ENCODE assay signal across 8 cellular contexts in genomic region chr22:32050678-32051515, GRCh38. TPM values are rescaled to one million over a fixed set of nuclear protein-coding genes. Genes with fewer than 3 reads are reported as not detected.
DNase-seq lines count a peak whose midpoint lies in the region; ATAC-seq lines count a peak whose summit lies in the region.

No MANE protein-coding gene starts in this region.

- DNase-seq in EH (ENCODE audit: low read depth) (peak; percentile 83), LoVo (ENCODE audit: low spot score) (peak; percentile 90), epidermal melanocyte (ENCODE audit: insufficient read length, low spot score) (peak; percentile 48), sciatic nerve (ENCODE audit: low spot score) (no peak)
- peak; percentile 82 for DNase-seq in activated CD4-positive, alpha-beta T cell treated with anti-CD3 and anti-CD28 coated beads for 48 hours

- ATAC-seq in sciatic nerve (peak; percentile 92), HG02623 (IDR thresholded peaks at IDR 0.05; ENCODE audit: unreplicated experiment) (no peak), GM18870 (IDR thresholded peaks at IDR 0.05; ENCODE audit: unreplicated experiment) (no peak), GM21526 (IDR thresholded peaks at IDR 0.05; ENCODE audit: low FRiP score, unreplicated experiment) (no peak)

- intact Hi-C loops in sciatic nerve (cut with DNase I), result no loop called here

RNA-seq across cellular contexts. Expression of gene SLC5A1, which starts 7.8 kb away (rescaled TPM):
- total RNA-seq in sciatic nerve, result not detected
